14 cellular contexts compared by ENCODE assay signal in the genomic region with DNA sequence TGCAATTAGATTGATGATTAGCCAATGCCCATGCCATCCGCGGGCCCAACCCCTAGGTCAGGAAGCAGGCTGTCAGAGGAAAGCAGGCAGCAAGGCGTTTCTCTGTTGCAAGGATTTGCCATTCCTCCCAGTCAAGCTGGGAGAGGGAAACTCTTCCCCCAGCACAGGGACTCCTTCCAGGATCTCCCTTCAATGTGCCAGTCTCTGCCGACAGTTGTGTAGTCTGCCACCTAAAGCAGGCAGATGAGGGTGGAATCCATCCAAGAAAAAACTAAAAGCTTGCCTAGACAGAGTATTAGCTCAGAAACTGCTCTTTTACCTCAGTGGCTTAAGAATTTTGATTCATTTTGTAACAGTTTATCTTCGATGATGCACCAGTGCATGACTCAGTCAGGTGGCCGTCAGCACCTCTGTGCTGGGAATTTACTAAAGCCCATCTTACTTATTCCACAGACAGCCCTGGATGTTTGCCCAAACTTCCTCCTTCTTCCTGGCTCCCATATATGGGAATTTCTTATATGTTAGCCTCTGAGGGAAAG.
DNase-seq lines count a peak whose midpoint lies in the region; FAIRE-seq and TF ChIP-seq lines count a peak whose summit lies in the region.
"Had no signal": no experiment of that assay in that cellular context is flagged by ENCODE, and none has a peak within 500 bp of the region (broad histone marks: within the 10 kb centered on the region; RNA-seq: fewer than 3 reads in every experiment).

No MANE protein-coding gene starts in this region.

- peaks cover 24% of the 10 kb centered on the region for H3K4me1 Mint-ChIP-seq in nephron
- H3K4me1 Mint-ChIP-seq in endodermal cell: peaks cover 3% of the 10 kb centered on the region
- H3K4me1 Mint-ChIP-seq in activated T-cell treated with anti-CD3 and anti-CD28 coated beads, Interleukin-2, amount 50 U/mL, for 24 hours (ENCODE audit: low read depth): no peaks in the 10 kb centered on the region

- intact Hi-C loops in kidney (cut with DNase I): no loop called here

- H3K4me3 Mint-ChIP-seq in nephron (no peak overlapping the region), endodermal cell (no peak overlapping the region)
- no peak overlapping the region for H3K4me3 Mint-ChIP-seq in activated T-cell treated with anti-CD3 and anti-CD28 coated beads, Interleukin-2, amount 50 U/mL, for 24 hours

- H3K27ac ChIP-seq in endodermal cell (ENCODE audit: low read depth, low read length) (no peak overlapping the region), kidney (ENCODE audit: low read depth in 2 of 2, low read length in 2 of 2) (no peak overlapping the region)
- H3K27ac ChIP-seq: dorsolateral prefrontal cortex had no signal

- 87 to 91% methylated on average over 6 of the region's 6 CpGs for WGBS in endodermal cell (ENCODE audit: insufficient coverage in 1 of 2, insufficient read length in 1 of 2), 2 experiments

- H3K4me3 ChIP-seq in endodermal cell (ENCODE audit: low read length): no peak overlapping the region
- no peak overlapping the region for H3K4me3 ChIP-seq in kidney (ENCODE audit: low read length in 2 of 2)
- H3K4me3 ChIP-seq: dorsolateral prefrontal cortex, HAP-1 had no signal

- FAIRE-seq in kidney (lab: Jason Lieb, UNC): no peak

- H3K36me3 ChIP-seq in endodermal cell (ENCODE audit: control insufficient read depth, insufficient read depth, low read length): no peaks in the 10 kb centered on the region
- no peaks in the 10 kb centered on the region for H3K36me3 ChIP-seq in kidney (ENCODE audit: control insufficient read depth in 1 of 2, insufficient read depth in 2 of 2, low read length in 2 of 2)
- H3K36me3 ChIP-seq: HAP-1 had no signal

- H3K9me3 ChIP-seq in endodermal cell (ENCODE audit: control insufficient read depth, low read length) (no peaks in the 10 kb centered on the region), kidney (ENCODE audit: control insufficient read depth in 1 of 2, low read length in 2 of 2) (no peaks in the 10 kb centered on the region)
- H3K9me3 ChIP-seq: HAP-1 had no signal

- no peaks in the 10 kb centered on the region for H3K9me3 Mint-ChIP-seq in nephron
- H3K9me3 Mint-ChIP-seq in endodermal cell: no peaks in the 10 kb centered on the region
- H3K9me3 Mint-ChIP-seq in activated T-cell treated with anti-CD3 and anti-CD28 coated beads, Interleukin-2, amount 50 U/mL, for 24 hours: no peaks in the 10 kb centered on the region

- peak; percentile 81 for DNase-seq in Daoy (ENCODE audit: low read depth)
- peak; percentile 77 for DNase-seq in NCI-H446 treated with DMSO at 0.1 percent for 48 hours (lab: John Stamatoyannopoulos, UW)
- peak; percentile 87 for DNase-seq in dermis blood vessel endothelial cell
- DNase-seq in endodermal cell: no peak
- no peak for DNase-seq in activated T-cell treated with anti-CD3 and anti-CD28 coated beads, Interleukin-2, amount 50 U/mL, for 24 hours
- DNase-seq in activated gamma-delta T cell treated with Interleukin-2 at 50 U/mL for 16 hours: no peak
- DNase-seq in kidney: no peak
- DNase-seq: activated CD4-positive, alpha-beta T cell treated with anti-CD3 and anti-CD28 coated beads, Interleukin-2, amount 50 U/mL, for 4 hours; activated gamma-delta T cell; COR-L47; T-helper 2 cell had no signal

- no peak overlapping the region for H3K9ac ChIP-seq in endodermal cell (ENCODE audit: extremely low read depth, low read length, poor library complexity, severe bottlenecking)
- no peak overlapping the region for H3K9ac ChIP-seq in kidney (ENCODE audit: low read length in 2 of 2)

- H3K27me3 Mint-ChIP-seq in nephron (ENCODE audit: low read depth) (no peaks in the 10 kb centered on the region), endodermal cell (ENCODE audit: insufficient read depth) (no peaks in the 10 kb centered on the region)
- H3K27me3 Mint-ChIP-seq in activated T-cell treated with anti-CD3 and anti-CD28 coated beads, Interleukin-2, amount 50 U/mL, for 24 hours: peaks cover 7% of the 10 kb centered on the region

- no peaks in the 10 kb centered on the region for H3K4me1 ChIP-seq in endodermal cell (ENCODE audit: control insufficient read depth, insufficient read depth, low read length)
- H3K4me1 ChIP-seq in kidney (ENCODE audit: control insufficient read depth in 1 of 2, insufficient read depth in 1 of 2, low read depth in 1 of 2, low read length in 2 of 2): peaks cover 0 to 2% of the 10 kb centered on the region in 2 donors
- H3K4me1 ChIP-seq: HAP-1 had no signal

- no peak for TF ChIP-seq CTCF in nephron (IDR thresholded peaks at IDR 0.05; ENCODE audit: unreplicated experiment in 3 of 3)
- no peak for TF ChIP-seq CTCF in endodermal cell (conservative IDR thresholded peaks at IDR 0.05)
- TF ChIP-seq CTCF in kidney (IDR thresholded peaks at IDR 0.05; ENCODE audit: borderline replicate concordance, extremely low read depth, insufficient read depth): no peak

- H3K27ac Mint-ChIP-seq in nephron (peak overlapping the region in 2 of 3 experiments; percentile 79 to 80), endodermal cell (no peak overlapping the region)
- H3K27ac Mint-ChIP-seq in activated T-cell treated with anti-CD3 and anti-CD28 coated beads, Interleukin-2, amount 50 U/mL, for 24 hours: no peak overlapping the region

- H3K27me3 ChIP-seq in endodermal cell (ENCODE audit: control insufficient read depth, insufficient read depth, low read length, poor library complexity, severe bottlenecking): no peaks in the 10 kb centered on the region

- H3K36me3 Mint-ChIP-seq in nephron (ENCODE audit: low read depth): no peaks in the 10 kb centered on the region
- no peaks in the 10 kb centered on the region for H3K36me3 Mint-ChIP-seq in endodermal cell (ENCODE audit: low read depth)
- no peaks in the 10 kb centered on the region for H3K36me3 Mint-ChIP-seq in activated T-cell treated with anti-CD3 and anti-CD28 coated beads, Interleukin-2, amount 50 U/mL, for 24 hours (ENCODE audit: low read depth)

Comparison
In these comparisons a context has a peak if more than half of its experiments do, and no peak if none do; other contexts are left out.
1. DNase-seq: peak in Daoy (single experiment), NCI-H446 treated with DMSO at 0.1 percent for 48 hours (single experiment) and dermis blood vessel endothelial cell (single experiment); none in endodermal cell (single experiment), activated T-cell treated with anti-CD3 and anti-CD28 coated beads, Interleukin-2, amount 50 U/mL, for 24 hours (single experiment), activated gamma-delta T cell treated with Interleukin-2 at 50 U/mL for 16 hours (single experiment) and kidney (single experiment).
2. H3K27ac Mint-ChIP-seq: peak in nephron (2 of 3); none in endodermal cell (single experiment) and activated T-cell treated with anti-CD3 and anti-CD28 coated beads, Interleukin-2, amount 50 U/mL, for 24 hours (single experiment).